17 cellular contexts compared by ENCODE assay signal in the genomic region with DNA sequence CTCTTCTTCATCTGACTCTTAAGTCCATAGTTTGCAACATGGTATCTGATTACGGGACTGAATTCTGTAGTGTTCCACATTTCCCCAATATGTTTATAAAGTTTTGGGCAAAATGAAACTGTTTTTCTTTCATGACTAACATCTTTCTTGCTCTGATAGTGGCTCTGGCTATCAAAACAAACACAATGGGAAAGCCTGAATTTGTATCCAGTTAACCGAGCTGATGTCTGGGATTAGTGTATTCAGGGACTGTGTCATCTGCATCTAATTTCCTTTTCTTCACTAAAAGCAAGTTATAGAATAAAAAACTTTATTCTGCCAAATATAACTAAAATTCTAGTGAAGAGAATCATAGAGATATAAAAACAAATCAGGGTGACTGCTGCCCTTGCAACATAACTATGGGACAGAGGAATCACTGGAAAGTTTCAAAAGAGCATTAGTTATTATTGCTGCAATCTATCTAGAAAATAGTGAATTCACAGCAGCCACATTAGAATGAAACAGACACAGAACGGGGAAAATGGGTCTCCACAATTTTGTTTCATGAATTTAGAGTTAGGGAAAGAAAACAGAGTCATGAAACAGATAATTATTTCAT.
DNase-seq lines count a peak whose midpoint lies in the region; ATAC-seq, FAIRE-seq and TF ChIP-seq lines count a peak whose summit lies in the region.
"Had no signal": no experiment of that assay in that cellular context is flagged by ENCODE, and none has a peak within 500 bp of the region (broad histone marks: within the 10 kb centered on the region; RNA-seq: fewer than 3 reads in every experiment).

No MANE protein-coding gene starts in this region.

- intact Hi-C loops in right cardiac atrium (cut with DNase I) (no loop called here), breast epithelium (cut with DNase I; ENCODE audit: low total_unique reads) (no loop called here), left lung (cut with DNase I) (no loop called here), pancreas (cut with DNase I) (no loop called here)

- no peak for DNase-seq in right cardiac atrium
- no peak for DNase-seq in right atrium auricular region (ENCODE audit: low spot score)
- DNase-seq in breast epithelium (ENCODE audit: low spot score in 2 of 2) = no peak
- DNase-seq in left lung = no peak
- DNase-seq in activated naive CD4-positive, alpha-beta T cell treated with Interleukin-2 at 50 U/mL for 16 hours = no peak
- DNase-seq in activated naive CD4-positive, alpha-beta T cell (lab: John Stamatoyannopoulos, UW) = no peak
- no peak for DNase-seq in NCI-H1092 (lab: John Stamatoyannopoulos, UW)
- no peak for DNase-seq in pancreas
- DNase-seq: activated B cell treated with CpG ODN at 0.5 μM for 24 hours; activated T-cell treated with anti-CD3 and anti-CD28 coated beads, Interleukin-2, amount 50 U/mL, for 4 hours; BE2C; caudate nucleus; glutamatergic neuron; lower lobe of right lung; NCI-H526; posterior cingulate gyrus; substantia nigra had no signal

- H3K4me1 ChIP-seq in right cardiac atrium (ENCODE audit: control insufficient read depth, insufficient read depth, low read length) (no peaks in the 10 kb centered on the region), right atrium auricular region (peaks cover 0 to 11% of the 10 kb centered on the region in 2 donors), breast epithelium (no peaks in the 10 kb centered on the region), left lung (peaks cover 1 to 30% of the 10 kb centered on the region in 2 donors), pancreas (no peaks in the 10 kb centered on the region)

- WGBS in right cardiac atrium = 52% methylated on average over 3 of the region's 3 CpGs
- 82 to 88% methylated on average over 3 of the region's 3 CpGs for WGBS in pancreas, 2 donors

- no peaks in the 10 kb centered on the region for H3K9me3 ChIP-seq in right cardiac atrium (ENCODE audit: control insufficient read depth, low read length)
- no peaks in the 10 kb centered on the region for H3K9me3 ChIP-seq in right atrium auricular region
- no peaks in the 10 kb centered on the region for H3K9me3 ChIP-seq in breast epithelium
- no peaks in the 10 kb centered on the region for H3K9me3 ChIP-seq in left lung
- no peaks in the 10 kb centered on the region for H3K9me3 ChIP-seq in pancreas
- H3K9me3 ChIP-seq: BE2C, lower lobe of right lung had no signal

- H3K4me3 ChIP-seq in right cardiac atrium (ENCODE audit: low read length) = no peak overlapping the region
- no peak overlapping the region for H3K4me3 ChIP-seq in right atrium auricular region
- no peak overlapping the region for H3K4me3 ChIP-seq in breast epithelium
- H3K4me3 ChIP-seq in left lung = no peak overlapping the region
- H3K4me3 ChIP-seq in pancreas = no peak overlapping the region
- H3K4me3 ChIP-seq: lower lobe of right lung had no signal

- FAIRE-seq in pancreas (lab: Jason Lieb, UNC) = no peak

- TF ChIP-seq CTCF in right atrium auricular region (IDR thresholded peaks at IDR 0.05) (no peak), breast epithelium (IDR thresholded peaks at IDR 0.05) (no peak), left lung (IDR thresholded peaks at IDR 0.05) (no peak), pancreas (IDR thresholded peaks at IDR 0.05) (no peak)

- H3K27ac ChIP-seq in right cardiac atrium (ENCODE audit: low read length) (no peak overlapping the region), right atrium auricular region (no peak overlapping the region), breast epithelium (peak overlapping the region; percentile 4 to 20), left lung (peak overlapping the region; percentile 9 to 22), pancreas (no peak overlapping the region)
- H3K27ac ChIP-seq: lower lobe of right lung had no signal

- peak; percentile 59 to 62 for ATAC-seq in right cardiac atrium
- no peak for ATAC-seq in left lung
- no peak for ATAC-seq in pancreas
- ATAC-seq: activated T-cell treated with anti-CD3 and anti-CD28 coated beads, Interleukin-2, amount 50 U/mL, for 4 hours; lower lobe of right lung had no signal

- H3K27me3 ChIP-seq in right cardiac atrium (ENCODE audit: control insufficient read depth, insufficient read depth) (no peaks in the 10 kb centered on the region), right atrium auricular region (no peaks in the 10 kb centered on the region), breast epithelium (no peaks in the 10 kb centered on the region), left lung (no peaks in the 10 kb centered on the region), pancreas (no peaks in the 10 kb centered on the region)
- H3K27me3 ChIP-seq: BE2C had no signal

- TF ChIP-seq POLR2A in breast epithelium (IDR thresholded peaks at IDR 0.05) = no peak

- peaks cover 4% of the 10 kb centered on the region for H3K36me3 ChIP-seq in right atrium auricular region
- H3K36me3 ChIP-seq in breast epithelium = no peaks in the 10 kb centered on the region
- H3K36me3 ChIP-seq in left lung = peaks cover 0 to 17% of the 10 kb centered on the region in 2 donors
- no peaks in the 10 kb centered on the region for H3K36me3 ChIP-seq in pancreas
- H3K36me3 ChIP-seq: BE2C had no signal

Comparison
In these comparisons a context has a peak if more than half of its experiments do, and no peak if none do; other contexts are left out.
1. ATAC-seq: peak in right cardiac atrium (2 of 2); none in left lung (single experiment) and pancreas (0 of 4).
2. H3K27ac ChIP-seq: peak in breast epithelium (2 of 2) and left lung (2 of 2); none in right cardiac atrium (single experiment), right atrium auricular region (0 of 2) and pancreas (0 of 4).